ENCODE assay signal across 16 cellular contexts in the genomic region with DNA sequence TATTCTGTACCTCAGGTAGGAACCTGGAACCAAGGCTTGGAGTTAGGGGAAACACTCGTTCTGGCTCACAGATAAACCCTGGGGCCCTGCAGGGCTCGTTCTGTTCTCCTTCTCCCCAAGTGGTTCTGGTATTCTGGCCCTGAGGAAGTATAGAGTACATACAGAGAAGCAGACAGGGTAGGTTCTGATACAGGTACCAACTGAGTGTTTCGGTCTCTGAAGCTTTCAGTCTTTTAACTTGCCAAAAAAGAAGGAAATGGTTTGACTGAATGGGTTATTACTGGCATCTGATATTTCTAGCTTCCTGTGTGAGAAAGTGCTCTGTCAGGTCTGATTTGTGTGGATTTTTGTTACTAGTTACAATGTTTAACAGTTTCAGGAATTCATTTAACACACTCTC.
A peak's percentile ranks its signal among the peaks of the same experiment; 100 is the strongest.
DNase-seq lines count a peak whose midpoint lies in the region; ATAC-seq, FAIRE-seq and TF ChIP-seq lines count a peak whose summit lies in the region.
"Had no signal": no experiment of that assay in that cellular context is flagged by ENCODE, and none has a peak within 500 bp of the region (broad histone marks: within the 10 kb centered on the region; RNA-seq: fewer than 3 reads in every experiment).

No MANE protein-coding gene starts in this region.

- CTCF ChIA-PET in HepG2 (lab: Yijun Ruan, JAX; ENCODE audit: low intra/inter-chr PET ratio, low total read pairs) = no interaction called here

- no peak for TF ChIP-seq CTCF in HepG2 (CRISPR knock-in tag; IDR thresholded peaks at IDR 0.05)

- ATAC-seq in GM18511 (IDR thresholded peaks at IDR 0.05; ENCODE audit: unreplicated experiment) (peak; percentile 75), GM19463 (IDR thresholded peaks at IDR 0.05; ENCODE audit: unreplicated experiment) (peak; percentile 56), HG02852 (IDR thresholded peaks at IDR 0.05; ENCODE audit: unreplicated experiment) (peak; percentile 75), HepG2 (no peak), left ventricle myocardium superior (no peak)
- ATAC-seq in stimulated activated memory B cell treated with anti-CD40 and anti-IgM and Interleukin-4, amounts not matched to agents 10 μg/mL and 1 μg/mL and 100 μg/mL, for 72 hours = peak; percentile 50

- peaks cover 39% of the 10 kb centered on the region for H3K4me1 Mint-ChIP-seq in stimulated activated memory B cell treated with anti-CD40 and anti-IgM and Interleukin-4, amounts not matched to agents 10 μg/mL and 1 μg/mL and 100 μg/mL, for 72 hours

- no peak overlapping the region for H3K4me3 Mint-ChIP-seq in stimulated activated memory B cell treated with anti-CD40 and anti-IgM and Interleukin-4, amounts not matched to agents 10 μg/mL and 1 μg/mL and 100 μg/mL, for 72 hours
- H3K4me3 Mint-ChIP-seq: CD4-positive, CD25-positive, alpha-beta regulatory T cell had no signal

- TF ChIP-seq POLR2A in HepG2 (IDR thresholded peaks at IDR 0.05; ENCODE audit: insufficient read depth in 1 of 2, low read depth in 2 of 2, low read length in 2 of 2) = no peak

- H3K27ac Mint-ChIP-seq in stimulated activated memory B cell treated with anti-CD40 and anti-IgM and Interleukin-4, amounts not matched to agents 10 μg/mL and 1 μg/mL and 100 μg/mL, for 72 hours = peak overlapping the region; percentile 35
- H3K27ac Mint-ChIP-seq: CD4-positive, CD25-positive, alpha-beta regulatory T cell had no signal

- H3K9me3 ChIP-seq in HepG2 (ENCODE audit: low read length) = no peaks in the 10 kb centered on the region

- no peak for TF ChIP-seq RAD21 in HepG2 (CRISPR knock-in tag; IDR thresholded peaks at IDR 0.05)

- FAIRE-seq in HepG2 (lab: Jason Lieb, UNC) = no peak

- no peak overlapping the region for H3K4me3 ChIP-seq in HepG2 (replicated peaks in 1 of 3; ENCODE audit: insufficient read depth in 1 of 3, low read depth in 2 of 3, low read length in 3 of 3)
- H3K4me3 ChIP-seq: PC-9, SJCRH30 had no signal

- no peaks in the 10 kb centered on the region for H3K4me1 ChIP-seq in HepG2 (ENCODE audit: insufficient read depth, low read length)
- H3K4me1 ChIP-seq: SJCRH30 had no signal

- no peaks in the 10 kb centered on the region for H3K27me3 ChIP-seq in HepG2 (ENCODE audit: control insufficient read depth in 1 of 2, insufficient read depth in 2 of 2, low read length in 2 of 2)
- H3K27me3 ChIP-seq: SJCRH30 had no signal

- POLR2A ChIA-PET in HepG2 (lab: Yijun Ruan, JAX) = no interaction called here

- peaks cover 6% of the 10 kb centered on the region for H3K9me3 Mint-ChIP-seq in stimulated activated memory B cell treated with anti-CD40 and anti-IgM and Interleukin-4, amounts not matched to agents 10 μg/mL and 1 μg/mL and 100 μg/mL, for 72 hours

- BruUV-seq in HepG2 (replicated peaks; lab: Mats Ljungman, UMichigan) = no TSS peak

- in situ Hi-C loops in HepG2 (cut with HindIII; ENCODE audit: extremely low pct_ligation_motif_present, low pct_unique_long_range_greater_than_20kb) = no loop called here

- DNase-seq in HepG2 (ENCODE audit: low spot score) (no peak), left ventricle myocardium superior (no peak), SKM-1 (lab: John Stamatoyannopoulos, UW; ENCODE audit: unreplicated experiment) (no peak)
- DNase-seq: AML-193; CD4-positive, CD25-positive, alpha-beta regulatory T cell; H7; KBM-7; NCI-H1417 treated with DMSO at 0.1 percent for 48 hours; NCI-H1930; NCI-H524; PC-9; SJCRH30 had no signal

- H3K27me3 Mint-ChIP-seq in stimulated activated memory B cell treated with anti-CD40 and anti-IgM and Interleukin-4, amounts not matched to agents 10 μg/mL and 1 μg/mL and 100 μg/mL, for 72 hours = no peaks in the 10 kb centered on the region
- H3K27me3 Mint-ChIP-seq: CD4-positive, CD25-positive, alpha-beta regulatory T cell had no signal

- WGBS in HepG2 (ENCODE audit: low lambda C conversion rate) = 8% methylated on average over 3 of the region's 3 CpGs

- H2AFZ ChIP-seq in HepG2 (ENCODE audit: low read length) = no peak overlapping the region
- H2AFZ ChIP-seq: PC-9 had no signal

- TF ChIP-seq EP300 in HepG2 (IDR thresholded peaks at IDR 0.05; ENCODE audit: low read depth in 2 of 2, low read length in 2 of 2) (no peak), HepG2 (CRISPR knock-in tag; IDR thresholded peaks at IDR 0.05; ENCODE audit: borderline replicate concordance) (no peak)

- intact Hi-C loops in HepG2 (cut with micrococcal nuclease; ENCODE audit: unreplicated experiment) (no loop called here), left ventricle myocardium superior (cut with micrococcal nuclease) (no loop called here)

- no peak overlapping the region for H3K4me2 ChIP-seq in HepG2 (ENCODE audit: low read depth, low read length)
- H3K4me2 ChIP-seq: PC-9 had no signal

- H3K36me3 Mint-ChIP-seq in stimulated activated memory B cell treated with anti-CD40 and anti-IgM and Interleukin-4, amounts not matched to agents 10 μg/mL and 1 μg/mL and 100 μg/mL, for 72 hours = peaks cover 27% of the 10 kb centered on the region
- H3K36me3 Mint-ChIP-seq: CD4-positive, CD25-positive, alpha-beta regulatory T cell had no signal

- H3K79me2 ChIP-seq in HepG2 (ENCODE audit: insufficient read depth, low read length) = no peaks in the 10 kb centered on the region

- H3K9ac ChIP-seq in HepG2 (ENCODE audit: insufficient read depth, low read depth, low read length) = no peak overlapping the region

- no peaks in the 10 kb centered on the region for H3K36me3 ChIP-seq in HepG2 (replicated peaks in 1 of 2; ENCODE audit: control insufficient read depth in 1 of 2, insufficient read depth in 2 of 2, low read length in 2 of 2)

- H4K20me1 ChIP-seq in HepG2 (ENCODE audit: insufficient read depth, low read length) = no peaks in the 10 kb centered on the region

- H3K27ac ChIP-seq in HepG2 (ENCODE audit: extremely low read length, insufficient read depth, low read length) = no peak overlapping the region
- H3K27ac ChIP-seq: PC-9, SJCRH30 had no signal

TF ChIP-seq in HepG2, 621 proteins besides CTCF, POLR2A, EP300 and RAD21 (continues in another document):
- TF ChIP-seq, protein P1, sequence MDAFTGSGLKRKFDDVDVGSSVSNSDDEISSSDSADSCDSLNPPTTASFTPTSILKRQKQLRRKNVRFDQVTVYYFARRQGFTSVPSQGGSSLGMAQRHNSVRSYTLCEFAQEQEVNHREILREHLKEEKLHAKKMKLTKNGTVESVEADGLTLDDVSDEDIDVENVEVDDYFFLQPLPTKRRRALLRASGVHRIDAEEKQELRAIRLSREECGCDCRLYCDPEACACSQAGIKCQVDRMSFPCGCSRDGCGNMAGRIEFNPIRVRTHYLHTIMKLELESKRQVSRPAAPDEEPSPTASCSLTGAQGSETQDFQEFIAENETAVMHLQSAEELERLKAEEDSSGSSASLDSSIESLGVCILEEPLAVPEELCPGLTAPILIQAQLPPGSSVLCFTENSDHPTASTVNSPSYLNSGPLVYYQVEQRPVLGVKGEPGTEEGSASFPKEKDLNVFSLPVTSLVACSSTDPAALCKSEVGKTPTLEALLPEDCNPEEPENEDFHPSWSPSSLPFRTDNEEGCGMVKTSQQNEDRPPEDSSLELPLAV (CRISPR knock-in tag; conservative IDR thresholded peaks at IDR 0.05; ENCODE audit: low read depth) = no peak
- TF ChIP-seq, protein P2, sequence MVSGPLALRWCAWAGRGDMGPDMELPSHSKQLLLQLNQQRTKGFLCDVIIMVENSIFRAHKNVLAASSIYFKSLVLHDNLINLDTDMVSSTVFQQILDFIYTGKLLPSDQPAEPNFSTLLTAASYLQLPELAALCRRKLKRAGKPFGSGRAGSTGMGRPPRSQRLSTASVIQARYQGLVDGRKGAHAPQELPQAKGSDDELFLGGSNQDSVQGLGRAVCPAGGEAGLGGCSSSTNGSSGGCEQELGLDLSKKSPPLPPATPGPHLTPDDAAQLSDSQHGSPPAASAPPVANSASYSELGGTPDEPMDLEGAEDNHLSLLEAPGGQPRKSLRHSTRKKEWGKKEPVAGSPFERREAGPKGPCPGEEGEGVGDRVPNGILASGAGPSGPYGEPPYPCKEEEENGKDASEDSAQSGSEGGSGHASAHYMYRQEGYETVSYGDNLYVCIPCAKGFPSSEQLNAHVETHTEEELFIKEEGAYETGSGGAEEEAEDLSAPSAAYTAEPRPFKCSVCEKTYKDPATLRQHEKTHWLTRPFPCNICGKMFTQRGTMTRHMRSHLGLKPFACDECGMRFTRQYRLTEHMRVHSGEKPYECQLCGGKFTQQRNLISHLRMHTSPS (CRISPR knock-in tag; IDR thresholded peaks at IDR 0.05; ENCODE audit: low read depth) = no peak
- TF ChIP-seq PLRG1 (conservative IDR thresholded peaks at IDR 0.05) (no peak), SIX1 (CRISPR knock-in tag; IDR thresholded peaks at IDR 0.05; ENCODE audit: borderline replicate concordance) (no peak), HNRNPLL (IDR thresholded peaks at IDR 0.05; ENCODE audit: low read depth, low read length, poor library complexity, severe bottlenecking) (no peak), KLF6 (CRISPR knock-in tag; IDR thresholded peaks at IDR 0.05) (no peak), MEIS1 (CRISPR knock-in tag; IDR thresholded peaks at IDR 0.05; ENCODE audit: borderline replicate concordance) (no peak), ZNF224 (CRISPR knock-in tag; IDR thresholded peaks at IDR 0.05) (no peak), ZNF569 (CRISPR knock-in tag; IDR thresholded peaks at IDR 0.05; ENCODE audit: borderline replicate concordance) (no peak), XRCC5 (optimal IDR thresholded peaks at IDR 0.05; ENCODE audit: low read length) (no peak), BHLHE40 (IDR thresholded peaks at IDR 0.05; ENCODE audit: low read length) (no peak), PRMT3 (CRISPR knock-in tag; IDR thresholded peaks at IDR 0.05; ENCODE audit: borderline replicate concordance, low read depth) (no peak)
- TF ChIP-seq, protein P3, sequence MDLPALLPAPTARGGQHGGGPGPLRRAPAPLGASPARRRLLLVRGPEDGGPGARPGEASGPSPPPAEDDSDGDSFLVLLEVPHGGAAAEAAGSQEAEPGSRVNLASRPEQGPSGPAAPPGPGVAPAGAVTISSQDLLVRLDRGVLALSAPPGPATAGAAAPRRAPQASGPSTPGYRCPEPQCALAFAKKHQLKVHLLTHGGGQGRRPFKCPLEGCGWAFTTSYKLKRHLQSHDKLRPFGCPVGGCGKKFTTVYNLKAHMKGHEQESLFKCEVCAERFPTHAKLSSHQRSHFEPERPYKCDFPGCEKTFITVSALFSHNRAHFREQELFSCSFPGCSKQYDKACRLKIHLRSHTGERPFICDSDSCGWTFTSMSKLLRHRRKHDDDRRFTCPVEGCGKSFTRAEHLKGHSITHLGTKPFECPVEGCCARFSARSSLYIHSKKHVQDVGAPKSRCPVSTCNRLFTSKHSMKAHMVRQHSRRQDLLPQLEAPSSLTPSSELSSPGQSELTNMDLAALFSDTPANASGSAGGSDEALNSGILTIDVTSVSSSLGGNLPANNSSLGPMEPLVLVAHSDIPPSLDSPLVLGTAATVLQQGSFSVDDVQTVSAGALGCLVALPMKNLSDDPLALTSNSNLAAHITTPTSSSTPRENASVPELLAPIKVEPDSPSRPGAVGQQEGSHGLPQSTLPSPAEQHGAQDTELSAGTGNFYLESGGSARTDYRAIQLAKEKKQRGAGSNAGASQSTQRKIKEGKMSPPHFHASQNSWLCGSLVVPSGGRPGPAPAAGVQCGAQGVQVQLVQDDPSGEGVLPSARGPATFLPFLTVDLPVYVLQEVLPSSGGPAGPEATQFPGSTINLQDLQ (CRISPR knock-in tag; IDR thresholded peaks at IDR 0.05) = no peak

Comparison
In these comparisons a context has a peak if more than half of its experiments do, and no peak if none do; other contexts are left out.
1. ATAC-seq: peak in GM18511 (single experiment), GM19463 (single experiment), HG02852 (single experiment) and stimulated activated memory B cell treated with anti-CD40 and anti-IgM and Interleukin-4, amounts not matched to agents 10 μg/mL and 1 μg/mL and 100 μg/mL, for 72 hours (single experiment); none in HepG2 (single experiment) and left ventricle myocardium superior (single experiment).